20 cellular contexts compared by ENCODE assay signal in genomic region chr9:86508208-86508903, GRCh38.
DNase-seq lines count a peak whose midpoint lies in the region; ATAC-seq and TF ChIP-seq lines count a peak whose summit lies in the region.
"Had no signal": no experiment of that assay in that cellular context is flagged by ENCODE, and none has a peak within 500 bp of the region (broad histone marks: within the 10 kb centered on the region; RNA-seq: fewer than 3 reads in every experiment).

No MANE protein-coding gene starts in this region.

- no peak overlapping the region for H3K4me3 Mint-ChIP-seq in activated CD4-positive, alpha-beta memory T cell treated with anti-CD3 and anti-CD28 coated beads for 36 hours
- H3K4me3 Mint-ChIP-seq: activated naive CD8-positive, alpha-beta T cell treated with anti-CD3 and anti-CD28 coated beads for 36 hours; activated T-cell treated with anti-CD3 and anti-CD28 coated beads, Interleukin-2, amount 50 U/mL, for 24 hours had no signal

- peaks cover 6% of the 10 kb centered on the region for H3K27me3 ChIP-seq in left ventricle myocardium inferior (ENCODE audit: low read depth)
- H3K27me3 ChIP-seq: BLaER1 treated with 17β-estradiol and CSF1 and Interleukin-3, amounts not matched to agents 10 nM and 100 nM had no signal

- DNase-seq in left ventricle myocardium inferior: no peak
- DNase-seq in Right ventricle myocardium superior: no peak
- no peak for DNase-seq in NCI-H1694 treated with DMSO at 0.1 percent for 48 hours (lab: John Stamatoyannopoulos, UW)
- DNase-seq in activated CD4-positive, alpha-beta memory T cell treated with anti-CD3 and anti-CD28 coated beads for 36 hours: no peak
- DNase-seq: activated CD4-positive, alpha-beta T cell treated with anti-CD3 and anti-CD28 coated beads, Interleukin-2, amount 50 U/mL, for 4 hours; activated naive CD8-positive, alpha-beta T cell treated with anti-CD3 and anti-CD28 coated beads for 36 hours; activated T-cell treated with anti-CD3 and anti-CD28 coated beads, Interleukin-2, amount 50 U/mL, for 24 hours; foreskin melanocyte; KBM-7; NCI-H1048; NCI-H748 treated with DMSO at 0.1 percent for 48 hours had no signal

- H3K36me3 Mint-ChIP-seq in activated CD4-positive, alpha-beta memory T cell treated with anti-CD3 and anti-CD28 coated beads for 36 hours: no peaks in the 10 kb centered on the region
- H3K36me3 Mint-ChIP-seq: activated naive CD8-positive, alpha-beta T cell treated with anti-CD3 and anti-CD28 coated beads for 36 hours had no signal

- no peaks in the 10 kb centered on the region for H3K36me3 ChIP-seq in left ventricle myocardium inferior
- H3K36me3 ChIP-seq: BLaER1 treated with 17β-estradiol and CSF1 and Interleukin-3, amounts not matched to agents 10 nM and 100 nM had no signal

- POLR2A ChIA-PET in activated CD4-positive, alpha-beta memory T cell treated with anti-CD3 and anti-CD28 coated beads for 36 hours (lab: Charles Lee): no interaction called here

- CTCF ChIA-PET in activated CD4-positive, alpha-beta memory T cell treated with anti-CD3 and anti-CD28 coated beads for 36 hours (lab: Charles Lee): no interaction called here

- H3K27ac ChIP-seq in left ventricle myocardium inferior (replicated peaks): peak overlapping the region; percentile 36
- H3K27ac ChIP-seq: 22Rv1; BLaER1 treated with 17β-estradiol and CSF1 and Interleukin-3, amounts not matched to agents 10 nM and 100 nM; HL-60 had no signal

- TF ChIP-seq CTCF in left ventricle myocardium inferior (IDR thresholded peaks at IDR 0.05; ENCODE audit: borderline replicate concordance): no peak

- H3K27me3 Mint-ChIP-seq in activated CD4-positive, alpha-beta memory T cell treated with anti-CD3 and anti-CD28 coated beads for 36 hours: peaks cover 15% of the 10 kb centered on the region

- H3K9me3 ChIP-seq in left ventricle myocardium inferior (replicated peaks): no peaks in the 10 kb centered on the region

- no peaks in the 10 kb centered on the region for H3K4me1 Mint-ChIP-seq in activated CD4-positive, alpha-beta memory T cell treated with anti-CD3 and anti-CD28 coated beads for 36 hours (ENCODE audit: low read depth)
- H3K4me1 Mint-ChIP-seq: activated naive CD8-positive, alpha-beta T cell treated with anti-CD3 and anti-CD28 coated beads for 36 hours had no signal

- H3K9me3 Mint-ChIP-seq in activated CD4-positive, alpha-beta memory T cell treated with anti-CD3 and anti-CD28 coated beads for 36 hours: no peaks in the 10 kb centered on the region
- H3K9me3 Mint-ChIP-seq: activated naive CD8-positive, alpha-beta T cell treated with anti-CD3 and anti-CD28 coated beads for 36 hours; activated T-cell treated with anti-CD3 and anti-CD28 coated beads, Interleukin-2, amount 50 U/mL, for 24 hours had no signal

- no peak overlapping the region for H3K4me3 ChIP-seq in left ventricle myocardium inferior
- H3K4me3 ChIP-seq: BLaER1 treated with 17β-estradiol and CSF1 and Interleukin-3, amounts not matched to agents 10 nM and 100 nM; smooth muscle cell had no signal

- ATAC-seq in Right ventricle myocardium superior (ENCODE audit: poor library complexity) (no peak), HG02610 (IDR thresholded peaks at IDR 0.05; ENCODE audit: unreplicated experiment) (peak; percentile 73), HG03469 (IDR thresholded peaks at IDR 0.05; ENCODE audit: unreplicated experiment) (peak; percentile 86), GM19324 (IDR thresholded peaks at IDR 0.05; ENCODE audit: low FRiP score, unreplicated experiment) (no peak), HG03457 (IDR thresholded peaks at IDR 0.05; ENCODE audit: unreplicated experiment) (no peak)
- ATAC-seq: Panc1 had no signal

- H3K4me1 ChIP-seq in left ventricle myocardium inferior: no peaks in the 10 kb centered on the region
- H3K4me1 ChIP-seq: BLaER1 treated with 17β-estradiol and CSF1 and Interleukin-3, amounts not matched to agents 10 nM and 100 nM had no signal

- H3K27ac Mint-ChIP-seq in activated CD4-positive, alpha-beta memory T cell treated with anti-CD3 and anti-CD28 coated beads for 36 hours: no peak overlapping the region
- H3K27ac Mint-ChIP-seq: activated naive CD8-positive, alpha-beta T cell treated with anti-CD3 and anti-CD28 coated beads for 36 hours; activated T-cell treated with anti-CD3 and anti-CD28 coated beads, Interleukin-2, amount 50 U/mL, for 24 hours had no signal

- intact Hi-C loops in left ventricle myocardium inferior (cut with micrococcal nuclease): no loop called here
- intact Hi-C loops in Right ventricle myocardium superior (cut with DNase I): no loop called here
- intact Hi-C loops in activated CD4-positive, alpha-beta memory T cell treated with anti-CD3 and anti-CD28 coated beads for 36 hours (cut with micrococcal nuclease): no loop called here

Comparison
In these comparisons a context has a peak if more than half of its experiments do, and no peak if none do; other contexts are left out.
1. ATAC-seq: peak in HG02610 (single experiment) and HG03469 (single experiment); none in Right ventricle myocardium superior (single experiment), GM19324 (single experiment) and HG03457 (single experiment).